32 cellular contexts compared by ENCODE assay signal in the genomic region with DNA sequence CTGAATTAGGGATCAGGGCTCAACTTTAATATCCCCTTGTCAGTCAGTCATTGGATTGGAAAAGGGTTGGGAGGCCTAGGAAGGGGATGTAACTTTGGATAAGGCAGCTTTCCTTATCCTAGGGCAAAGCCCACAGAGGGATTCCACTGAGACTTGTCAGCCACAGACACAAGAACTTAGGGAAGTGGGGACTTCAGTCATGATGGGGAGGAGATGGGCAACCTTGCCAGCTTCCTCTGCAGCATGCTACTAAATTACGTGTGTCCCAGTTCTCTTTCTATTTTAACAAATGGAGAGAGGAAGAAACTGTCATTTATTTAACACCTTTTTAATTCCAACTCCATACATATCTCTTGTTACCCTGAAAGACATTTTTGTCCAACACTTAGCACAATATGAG.
"Had no signal": no experiment of that assay in that cellular context is flagged by ENCODE, and none has a peak within 500 bp of the region (broad histone marks: within the 10 kb centered on the region; RNA-seq: fewer than 3 reads in every experiment).

No MANE protein-coding gene starts in this region.

- H2AFZ ChIP-seq: parathyroid adenoma had no signal

- H3K27ac ChIP-seq: epithelial cell of prostate, esophagus squamous epithelium, parathyroid adenoma, right atrium auricular region, SK-N-MC, testis, transverse colon, vagina, WERI-Rb-1 had no signal

- H3K4me1 Mint-ChIP-seq: activated naive CD4-positive, alpha-beta T cell treated with anti-CD3 and anti-CD28 coated beads, Interleukin-2, amount 10 ng/mL, durations not matched to agents 7 days and 5 days; activated naive CD8-positive, alpha-beta T cell treated with anti-CD3 and anti-CD28 coated beads, Interleukin-2, amount 50 U/mL, for 24 hours; memory B cell; stimulated activated naive B cell treated with anti-CD40 and anti-IgM and Interleukin-4, amounts not matched to agents 10 μg/mL and 1 μg/mL and 100 μg/mL, for 72 hours had no signal

- H3K27ac Mint-ChIP-seq: activated naive CD4-positive, alpha-beta T cell treated with anti-CD3 and anti-CD28 coated beads, Interleukin-2, amount 10 ng/mL, durations not matched to agents 7 days and 5 days; activated naive CD8-positive, alpha-beta T cell treated with anti-CD3 and anti-CD28 coated beads, Interleukin-2, amount 50 U/mL, for 24 hours; activated T-helper 1 cell treated with anti-CD3 and anti-CD28 coated beads, Interleukin-12 subunit alpha, Interleukin-12 subunit beta, Interleukin-2, Interleukin-4 antibody, amounts not matched to agents 30 ng/mL and 10 ng/mL and 1 ng/mL, durations not matched to agents 14 hours and 24 hours and 36 hours; memory B cell; naive thymus-derived CD4-positive, alpha-beta T cell; stimulated activated naive B cell treated with anti-CD40 and anti-IgM and Interleukin-4, amounts not matched to agents 10 μg/mL and 1 μg/mL and 100 μg/mL, for 72 hours had no signal

- H3K27me3 Mint-ChIP-seq: activated naive CD4-positive, alpha-beta T cell treated with anti-CD3 and anti-CD28 coated beads, Interleukin-2, amount 10 ng/mL, durations not matched to agents 7 days and 5 days; activated naive CD8-positive, alpha-beta T cell treated with anti-CD3 and anti-CD28 coated beads, Interleukin-2, amount 50 U/mL, for 24 hours; memory B cell; naive thymus-derived CD4-positive, alpha-beta T cell; stimulated activated naive B cell treated with anti-CD40 and anti-IgM and Interleukin-4, amounts not matched to agents 10 μg/mL and 1 μg/mL and 100 μg/mL, for 72 hours had no signal

- H3K4me3 ChIP-seq: esophagus squamous epithelium, gastrocnemius medialis, right atrium auricular region, SK-N-MC, testis, transverse colon, vagina had no signal

- H3K4me3 Mint-ChIP-seq: activated naive CD4-positive, alpha-beta T cell treated with anti-CD3 and anti-CD28 coated beads, Interleukin-2, amount 10 ng/mL, durations not matched to agents 7 days and 5 days; activated naive CD8-positive, alpha-beta T cell treated with anti-CD3 and anti-CD28 coated beads, Interleukin-2, amount 50 U/mL, for 24 hours; activated T-helper 1 cell treated with anti-CD3 and anti-CD28 coated beads, Interleukin-12 subunit alpha, Interleukin-12 subunit beta, Interleukin-2, Interleukin-4 antibody, amounts not matched to agents 30 ng/mL and 10 ng/mL and 1 ng/mL, durations not matched to agents 14 hours and 24 hours and 36 hours; memory B cell; naive thymus-derived CD4-positive, alpha-beta T cell; neural crest cell; stimulated activated naive B cell treated with anti-CD40 and anti-IgM and Interleukin-4, amounts not matched to agents 10 μg/mL and 1 μg/mL and 100 μg/mL, for 72 hours had no signal

- H3K27me3 ChIP-seq: esophagus squamous epithelium, gastrocnemius medialis, right atrium auricular region, testis, transverse colon, vagina had no signal

- H3K9ac ChIP-seq: parathyroid adenoma had no signal

- H3K36me3 ChIP-seq: esophagus squamous epithelium, gastrocnemius medialis, right atrium auricular region, transverse colon, vagina, WERI-Rb-1 had no signal

- ATAC-seq: activated CD4-positive, CD25-positive, alpha-beta regulatory T cell treated with anti-CD3 and anti-CD28 coated beads, Interleukin-2, amount 50 U/mL, for 24 hours; activated naive CD8-positive, alpha-beta T cell treated with anti-CD3 and anti-CD28 coated beads, Interleukin-2, amount 50 U/mL, for 24 hours; gastrocnemius medialis; left colon; naive thymus-derived CD4-positive, alpha-beta T cell; stimulated activated naive B cell treated with anti-CD40 and anti-IgM and Interleukin-4, amounts not matched to agents 10 μg/mL and 1 μg/mL and 100 μg/mL, for 72 hours had no signal

- H3K9me3 Mint-ChIP-seq: activated naive CD8-positive, alpha-beta T cell treated with anti-CD3 and anti-CD28 coated beads, Interleukin-2, amount 50 U/mL, for 24 hours; activated T-helper 1 cell treated with anti-CD3 and anti-CD28 coated beads, Interleukin-12 subunit alpha, Interleukin-12 subunit beta, Interleukin-2, Interleukin-4 antibody, amounts not matched to agents 30 ng/mL and 10 ng/mL and 1 ng/mL, durations not matched to agents 14 hours and 24 hours and 36 hours had no signal

- H3K9me3 ChIP-seq: esophagus squamous epithelium, gastrocnemius medialis, testis, transverse colon, vagina had no signal

- H3K4me1 ChIP-seq: esophagus squamous epithelium, parathyroid adenoma, testis had no signal

- DNase-seq: activated CD4-positive, alpha-beta T cell treated with anti-CD3 and anti-CD28 coated beads for 48 hours; activated CD4-positive, alpha-beta T cell treated with anti-CD3 and anti-CD28 coated beads, Interleukin-2, amount 50 U/mL, for 48 hours; activated CD8-positive, alpha-beta memory T cell treated with anti-CD3 and anti-CD28 coated beads for 24 hours; activated gamma-delta T cell; activated naive CD4-positive, alpha-beta T cell treated with anti-CD3 and anti-CD28 coated beads, Interleukin-2, amount 10 ng/mL, durations not matched to agents 7 days and 5 days; activated naive CD8-positive, alpha-beta T cell treated with anti-CD3 and anti-CD28 coated beads, Interleukin-2, amount 50 U/mL, for 24 hours; activated T-cell treated with anti-CD3 and anti-CD28 coated beads, Interleukin-2, amount 50 U/mL, for 1 hour; amygdala; dermis blood vessel endothelial cell; effector CD8-positive, alpha-beta T cell; esophagus squamous epithelium; gastrocnemius medialis; glutamatergic neuron; hippocampal formation; left colon; naive thymus-derived CD4-positive, alpha-beta T cell; nucleus accumbens; stimulated activated CD4-positive, alpha-beta T cell treated with anti-CD3 and anti-CD28 coated beads, Interleukin-15, amount 100 ng/mL, for 24 hours; stimulated activated CD4-positive, alpha-beta T cell treated with anti-CD3 and anti-CD28 coated beads, Interleukin-2, amount 100 ng/mL, for 24 hours; stimulated activated naive B cell treated with anti-CD40 and anti-IgM and Interleukin-4, amounts not matched to agents 10 μg/mL and 1 μg/mL and 100 μg/mL, for 72 hours; testis; transverse colon; WERI-Rb-1 had no signal
